ENCODE assay signal across 10 cellular contexts in the genomic region with DNA sequence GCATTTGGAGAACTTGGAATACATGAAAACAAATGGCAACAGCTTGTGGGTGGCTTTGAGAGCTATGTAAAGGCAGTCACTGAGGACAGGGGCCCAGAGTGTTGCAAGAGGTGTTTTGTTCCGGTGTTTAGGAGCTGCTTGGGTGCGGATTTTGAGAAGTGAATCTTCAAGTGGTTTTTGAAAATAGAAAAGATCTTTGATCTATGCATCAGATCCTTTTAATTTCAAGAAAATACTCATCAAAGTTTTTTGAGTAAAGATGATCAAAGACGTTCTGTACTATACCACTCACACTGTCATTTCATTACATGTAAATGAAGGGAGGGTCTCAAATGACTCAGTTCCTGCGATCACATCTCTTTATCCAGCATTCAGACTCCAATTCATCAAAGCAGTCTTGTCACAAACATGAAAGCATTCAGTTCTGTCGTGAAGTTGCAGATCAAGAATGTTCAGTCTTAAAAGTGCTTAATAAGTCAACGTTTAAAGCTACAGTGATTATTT.
A peak's percentile ranks its signal among the peaks of the same experiment; 100 is the strongest.
DNase-seq lines count a peak whose midpoint lies in the region; ATAC-seq and TF ChIP-seq lines count a peak whose summit lies in the region.
"Had no signal": no experiment of that assay in that cellular context is flagged by ENCODE, and none has a peak within 500 bp of the region (broad histone marks: within the 10 kb centered on the region; RNA-seq: fewer than 3 reads in every experiment).

No MANE protein-coding gene starts in this region.

- no peak for TF ChIP-seq CTCF in natural killer cell (IDR thresholded peaks at IDR 0.05)
- no peak for TF ChIP-seq CTCF in chondrocyte (IDR thresholded peaks at IDR 0.05)

- H3K27me3 Mint-ChIP-seq in natural killer cell treated with Interleukin-12 subunit alpha and Interleukin-12 subunit beta and Interleukin-15 and Interleukin-18, amount 100 ng/mL, for 72 hours, result peaks cover 9 to 20% of the 10 kb centered on the region in 2 donors
- H3K27me3 Mint-ChIP-seq in natural killer cell (ENCODE audit: low read depth in 2 of 2) (peaks cover 9% of the 10 kb centered on the region in 2 donors), chondrocyte (ENCODE audit: low read depth) (no peaks in the 10 kb centered on the region)
- H3K27me3 Mint-ChIP-seq in activated naive CD4-positive, alpha-beta T cell treated with anti-CD3 and anti-CD28 coated beads, Interleukin-2, amount 50 U/mL, for 24 hours, result no peaks in the 10 kb centered on the region

- no peak for DNase-seq in natural killer cell treated with Interleukin-12 subunit alpha and Interleukin-12 subunit beta and Interleukin-15 and Interleukin-18, amount 100 ng/mL, for 72 hours (ENCODE audit: low spot score)
- DNase-seq in natural killer cell (no peak), chondrocyte (ENCODE audit: low spot score) (no peak)
- DNase-seq: trophoblast cell had no signal

- H3K9me3 Mint-ChIP-seq in natural killer cell treated with Interleukin-12 subunit alpha and Interleukin-12 subunit beta and Interleukin-15 and Interleukin-18, amount 100 ng/mL, for 72 hours, result no peaks in the 10 kb centered on the region
- no peaks in the 10 kb centered on the region for H3K9me3 Mint-ChIP-seq in natural killer cell
- no peaks in the 10 kb centered on the region for H3K9me3 Mint-ChIP-seq in activated naive CD4-positive, alpha-beta T cell treated with anti-CD3 and anti-CD28 coated beads, Interleukin-2, amount 50 U/mL, for 24 hours
- H3K9me3 Mint-ChIP-seq in chondrocyte (ENCODE audit: low read depth), result peaks cover 8% of the 10 kb centered on the region
- H3K9me3 Mint-ChIP-seq: GM23338 had no signal

- intact Hi-C loops in natural killer cell (cut with micrococcal nuclease), result no loop called here

- peak overlapping the region in 1 of 2 donors; percentile 21 for H3K27ac Mint-ChIP-seq in natural killer cell treated with Interleukin-12 subunit alpha and Interleukin-12 subunit beta and Interleukin-15 and Interleukin-18, amount 100 ng/mL, for 72 hours
- H3K27ac Mint-ChIP-seq in natural killer cell, result no peak overlapping the region
- H3K27ac Mint-ChIP-seq in activated naive CD4-positive, alpha-beta T cell treated with anti-CD3 and anti-CD28 coated beads, Interleukin-2, amount 50 U/mL, for 24 hours, result peak overlapping the region; percentile 9
- H3K27ac Mint-ChIP-seq in chondrocyte (ENCODE audit: unreplicated experiment), result no peak overlapping the region
- H3K27ac Mint-ChIP-seq: GM23338 had no signal

- peak overlapping the region; percentile 16 for H3K4me3 Mint-ChIP-seq in natural killer cell treated with Interleukin-12 subunit alpha and Interleukin-12 subunit beta and Interleukin-15 and Interleukin-18, amount 100 ng/mL, for 72 hours
- no peak overlapping the region for H3K4me3 Mint-ChIP-seq in natural killer cell
- H3K4me3 Mint-ChIP-seq in activated naive CD4-positive, alpha-beta T cell treated with anti-CD3 and anti-CD28 coated beads, Interleukin-2, amount 50 U/mL, for 24 hours, result no peak overlapping the region
- no peak overlapping the region for H3K4me3 Mint-ChIP-seq in chondrocyte (ENCODE audit: unreplicated experiment)
- H3K4me3 Mint-ChIP-seq: GM23338 had no signal

- H3K4me1 Mint-ChIP-seq in natural killer cell treated with Interleukin-12 subunit alpha and Interleukin-12 subunit beta and Interleukin-15 and Interleukin-18, amount 100 ng/mL, for 72 hours (ENCODE audit: low read depth in 2 of 2), result peaks cover 0 to 13% of the 10 kb centered on the region in 2 donors
- H3K4me1 Mint-ChIP-seq in natural killer cell (no peaks in the 10 kb centered on the region), chondrocyte (ENCODE audit: low read depth) (peaks cover 3% of the 10 kb centered on the region)
- H3K4me1 Mint-ChIP-seq in activated naive CD4-positive, alpha-beta T cell treated with anti-CD3 and anti-CD28 coated beads, Interleukin-2, amount 50 U/mL, for 24 hours, result peaks cover 31% of the 10 kb centered on the region

- H3K36me3 Mint-ChIP-seq in natural killer cell treated with Interleukin-12 subunit alpha and Interleukin-12 subunit beta and Interleukin-15 and Interleukin-18, amount 100 ng/mL, for 72 hours, result no peaks in the 10 kb centered on the region
- H3K36me3 Mint-ChIP-seq in natural killer cell, result no peaks in the 10 kb centered on the region
- no peaks in the 10 kb centered on the region for H3K36me3 Mint-ChIP-seq in activated naive CD4-positive, alpha-beta T cell treated with anti-CD3 and anti-CD28 coated beads, Interleukin-2, amount 50 U/mL, for 24 hours
- no peaks in the 10 kb centered on the region for H3K36me3 Mint-ChIP-seq in chondrocyte (ENCODE audit: low read depth)

- peak in 1 of 2 donors; percentile 91 for ATAC-seq in natural killer cell treated with Interleukin-12 subunit alpha and Interleukin-12 subunit beta and Interleukin-15 and Interleukin-18, amount 100 ng/mL, for 72 hours
- ATAC-seq in natural killer cell (no peak), HG03520 (IDR thresholded peaks at IDR 0.05; ENCODE audit: unreplicated experiment) (peak; percentile 76), GM21737 (IDR thresholded peaks at IDR 0.05; ENCODE audit: unreplicated experiment) (no peak), GM21576 (IDR thresholded peaks at IDR 0.05; ENCODE audit: unreplicated experiment) (no peak), HG03457 (IDR thresholded peaks at IDR 0.05; ENCODE audit: unreplicated experiment) (no peak)
- ATAC-seq: GM23338 had no signal
